Comparison of ENCODE assay signal across 16 cellular contexts in genomic region chr13:40363653-40364052, GRCh38.
DNase-seq lines count a peak whose midpoint lies in the region; ATAC-seq and TF ChIP-seq lines count a peak whose summit lies in the region.
"Had no signal": no experiment of that assay in that cellular context is flagged by ENCODE, and none has a peak within 500 bp of the region (broad histone marks: within the 10 kb centered on the region; RNA-seq: fewer than 3 reads in every experiment).

No MANE protein-coding gene starts in this region.

- peaks cover 21% of the 10 kb centered on the region for H3K4me1 Mint-ChIP-seq in activated CD8-positive, alpha-beta T cell treated with anti-CD3 and anti-CD28 coated beads for 36 hours (ENCODE audit: low read depth)
- peaks cover 2% of the 10 kb centered on the region for H3K4me1 Mint-ChIP-seq in activated CD8-positive, alpha-beta T cell treated with anti-CD3 and anti-CD28 coated beads, Interleukin-2, amount 10 ng/mL, durations not matched to agents 7 days and 5 days (ENCODE audit: low read depth)
- H3K4me1 Mint-ChIP-seq in activated T-cell treated with anti-CD3 and anti-CD28 coated beads, Interleukin-2, amount 50 U/mL, for 72 hours (ENCODE audit: low read depth): peaks cover 28% of the 10 kb centered on the region
- peaks cover 7% of the 10 kb centered on the region for H3K4me1 Mint-ChIP-seq in activated T-helper 17 cell treated with anti-CD3 and anti-CD28 coated beads, Interleukin-2, amount 50 U/mL, for 72 hours

- no peaks in the 10 kb centered on the region for H3K27me3 Mint-ChIP-seq in activated CD8-positive, alpha-beta T cell treated with anti-CD3 and anti-CD28 coated beads for 36 hours
- no peaks in the 10 kb centered on the region for H3K27me3 Mint-ChIP-seq in activated CD8-positive, alpha-beta T cell treated with anti-CD3 and anti-CD28 coated beads, Interleukin-2, amount 10 ng/mL, durations not matched to agents 7 days and 5 days (ENCODE audit: low read depth)
- no peaks in the 10 kb centered on the region for H3K27me3 Mint-ChIP-seq in activated T-cell treated with anti-CD3 and anti-CD28 coated beads, Interleukin-2, amount 50 U/mL, for 72 hours (ENCODE audit: low read depth)
- H3K27me3 Mint-ChIP-seq in activated T-helper 17 cell treated with anti-CD3 and anti-CD28 coated beads, Interleukin-2, amount 50 U/mL, for 72 hours: no peaks in the 10 kb centered on the region
- H3K27me3 Mint-ChIP-seq: B cell; CD4-positive, alpha-beta T cell had no signal

- no peak overlapping the region for H3K27ac Mint-ChIP-seq in activated CD8-positive, alpha-beta T cell treated with anti-CD3 and anti-CD28 coated beads for 36 hours
- H3K27ac Mint-ChIP-seq in activated CD8-positive, alpha-beta T cell treated with anti-CD3 and anti-CD28 coated beads, Interleukin-2, amount 10 ng/mL, durations not matched to agents 7 days and 5 days: no peak overlapping the region
- H3K27ac Mint-ChIP-seq in activated T-cell treated with anti-CD3 and anti-CD28 coated beads, Interleukin-2, amount 50 U/mL, for 72 hours: no peak overlapping the region
- H3K27ac Mint-ChIP-seq in activated T-helper 17 cell treated with anti-CD3 and anti-CD28 coated beads, Interleukin-2, amount 50 U/mL, for 72 hours: no peak overlapping the region
- H3K27ac Mint-ChIP-seq: B cell; CD4-positive, alpha-beta T cell; CD8-positive, alpha-beta T cell had no signal

- CTCF ChIA-PET in activated CD8-positive, alpha-beta T cell treated with anti-CD3 and anti-CD28 coated beads for 36 hours (lab: Charles Lee): interaction anchor here (1.0 kb wide), 1 partner anchor 420 kb away, joined by 3 read pairs; no protein-coding TSS in a partner anchor
- CTCF ChIA-PET in activated CD8-positive, alpha-beta T cell treated with anti-CD3 and anti-CD28 coated beads, Interleukin-2, amount 10 ng/mL, durations not matched to agents 7 days and 5 days (lab: Charles Lee): interaction anchor here (0.7 kb wide), 1 partner anchor 421 kb away, joined by 3 read pairs; no protein-coding TSS in a partner anchor

- POLR2A ChIA-PET in activated CD8-positive, alpha-beta T cell treated with anti-CD3 and anti-CD28 coated beads for 36 hours (lab: Charles Lee): interaction anchor here (1.0 kb wide), 1 partner anchor 112 kb away, joined by 3 read pairs; no protein-coding TSS in a partner anchor
- POLR2A ChIA-PET in activated CD8-positive, alpha-beta T cell treated with anti-CD3 and anti-CD28 coated beads, Interleukin-2, amount 10 ng/mL, durations not matched to agents 7 days and 5 days (lab: Charles Lee): no interaction called here

- no peak for TF ChIP-seq CTCF in activated CD8-positive, alpha-beta T cell treated with anti-CD3 and anti-CD28 coated beads for 36 hours (IDR thresholded peaks at IDR 0.05)

- DNase-seq in activated CD4-positive, CD25-positive, alpha-beta regulatory T cell treated with anti-CD3 and anti-CD28 coated beads, Interleukin-2, amount 50 U/mL, for 72 hours: no peak
- DNase-seq in activated CD8-positive, alpha-beta T cell treated with anti-CD3 and anti-CD28 coated beads for 36 hours: no peak
- DNase-seq in activated CD8-positive, alpha-beta T cell treated with anti-CD3 and anti-CD28 coated beads, Interleukin-2, amount 10 ng/mL, durations not matched to agents 7 days and 5 days: no peak
- DNase-seq in activated T-cell treated with anti-CD3 and anti-CD28 coated beads, Interleukin-2, amount 50 U/mL, for 72 hours: no peak
- DNase-seq in activated T-cell treated with anti-CD3 and anti-CD28 coated beads for 4 hours: no peak
- DNase-seq: AML-193; Caco-2; Calu3; CD4-positive, alpha-beta T cell; CD8-positive, alpha-beta T cell; DMS79 treated with DMSO at 0.1 percent for 48 hours; GF-D8 had no signal

- no peaks in the 10 kb centered on the region for H3K36me3 Mint-ChIP-seq in activated CD8-positive, alpha-beta T cell treated with anti-CD3 and anti-CD28 coated beads for 36 hours (ENCODE audit: low read depth)
- H3K36me3 Mint-ChIP-seq in activated CD8-positive, alpha-beta T cell treated with anti-CD3 and anti-CD28 coated beads, Interleukin-2, amount 10 ng/mL, durations not matched to agents 7 days and 5 days (ENCODE audit: low read depth): no peaks in the 10 kb centered on the region
- H3K36me3 Mint-ChIP-seq in activated T-cell treated with anti-CD3 and anti-CD28 coated beads, Interleukin-2, amount 50 U/mL, for 72 hours (ENCODE audit: insufficient read depth in 2 of 2): peaks cover 0 to 3% of the 10 kb centered on the region in 2 donors
- no peaks in the 10 kb centered on the region for H3K36me3 Mint-ChIP-seq in activated T-helper 17 cell treated with anti-CD3 and anti-CD28 coated beads, Interleukin-2, amount 50 U/mL, for 72 hours (ENCODE audit: low read depth)
- H3K36me3 Mint-ChIP-seq: CD8-positive, alpha-beta T cell had no signal

- H3K4me3 Mint-ChIP-seq in activated CD8-positive, alpha-beta T cell treated with anti-CD3 and anti-CD28 coated beads for 36 hours: no peak overlapping the region
- H3K4me3 Mint-ChIP-seq in activated CD8-positive, alpha-beta T cell treated with anti-CD3 and anti-CD28 coated beads, Interleukin-2, amount 10 ng/mL, durations not matched to agents 7 days and 5 days: no peak overlapping the region
- H3K4me3 Mint-ChIP-seq in activated T-cell treated with anti-CD3 and anti-CD28 coated beads, Interleukin-2, amount 50 U/mL, for 72 hours: peak overlapping the region in 1 of 2 donors; percentile 29
- H3K4me3 Mint-ChIP-seq in activated T-helper 17 cell treated with anti-CD3 and anti-CD28 coated beads, Interleukin-2, amount 50 U/mL, for 72 hours: no peak overlapping the region
- H3K4me3 Mint-ChIP-seq: B cell; CD4-positive, alpha-beta T cell; CD8-positive, alpha-beta T cell had no signal

- no peaks in the 10 kb centered on the region for H3K9me3 Mint-ChIP-seq in activated CD8-positive, alpha-beta T cell treated with anti-CD3 and anti-CD28 coated beads for 36 hours
- H3K9me3 Mint-ChIP-seq in activated CD8-positive, alpha-beta T cell treated with anti-CD3 and anti-CD28 coated beads, Interleukin-2, amount 10 ng/mL, durations not matched to agents 7 days and 5 days (ENCODE audit: insufficient read depth): no peaks in the 10 kb centered on the region
- H3K9me3 Mint-ChIP-seq in activated T-cell treated with anti-CD3 and anti-CD28 coated beads, Interleukin-2, amount 50 U/mL, for 72 hours: no peaks in the 10 kb centered on the region
- H3K9me3 Mint-ChIP-seq in activated T-helper 17 cell treated with anti-CD3 and anti-CD28 coated beads, Interleukin-2, amount 50 U/mL, for 72 hours: no peaks in the 10 kb centered on the region
- H3K9me3 Mint-ChIP-seq: CD4-positive, alpha-beta T cell; CD8-positive, alpha-beta T cell had no signal

- ATAC-seq in activated CD4-positive, CD25-positive, alpha-beta regulatory T cell treated with anti-CD3 and anti-CD28 coated beads, Interleukin-2, amount 50 U/mL, for 24 hours: peak; percentile 44 to 56
- ATAC-seq in activated CD8-positive, alpha-beta T cell treated with anti-CD3 and anti-CD28 coated beads for 36 hours: peak; percentile 17
- no peak for ATAC-seq in activated CD8-positive, alpha-beta T cell treated with anti-CD3 and anti-CD28 coated beads, Interleukin-2, amount 10 ng/mL, durations not matched to agents 7 days and 5 days
- ATAC-seq in activated T-cell treated with anti-CD3 and anti-CD28 coated beads, Interleukin-2, amount 50 U/mL, for 72 hours (replicated peaks in 1 of 2): peak; percentile 67 to 70
- ATAC-seq in activated T-helper 17 cell treated with anti-CD3 and anti-CD28 coated beads, Interleukin-2, amount 50 U/mL, for 72 hours (replicated peaks): peak; percentile 53
- ATAC-seq: A549; CD8-positive, alpha-beta T cell had no signal

- intact Hi-C loops in activated CD8-positive, alpha-beta T cell treated with anti-CD3 and anti-CD28 coated beads for 36 hours (cut with micrococcal nuclease): no loop called here
